ENCODE assay signal across 9 cellular contexts in the genomic region with DNA sequence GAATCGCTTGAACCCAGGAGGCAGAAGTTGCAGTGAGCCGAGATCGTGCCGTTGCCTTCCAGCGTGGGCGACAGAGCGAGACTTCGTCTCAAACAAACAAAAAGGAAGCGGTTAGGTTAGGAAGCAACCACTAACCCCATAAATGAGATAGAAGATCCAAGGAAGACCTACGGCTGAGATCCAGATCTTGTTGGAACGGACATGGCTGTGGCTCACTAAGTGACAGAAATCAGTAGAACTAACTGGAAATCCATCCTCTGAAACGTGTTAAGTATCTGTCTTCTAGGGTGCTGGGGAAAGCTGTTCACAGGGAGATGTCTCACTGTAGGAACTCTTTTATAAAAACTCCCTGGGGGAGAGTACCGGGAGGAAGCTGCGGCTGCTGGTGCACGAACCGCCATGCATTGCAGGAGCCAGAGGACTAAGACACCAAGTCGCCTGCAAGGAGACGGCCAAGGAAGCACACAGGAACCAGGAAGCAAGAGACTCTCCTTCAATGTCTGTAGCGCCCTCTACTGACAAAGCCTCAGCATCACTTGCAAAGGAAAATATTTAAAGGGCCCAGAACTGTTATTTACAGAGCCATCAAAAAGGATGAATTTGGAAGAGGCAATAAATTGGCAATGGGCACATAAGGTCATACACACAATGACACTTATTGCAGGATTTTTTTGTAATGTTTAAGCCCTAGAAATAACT. TPM values are rescaled to one million over a fixed set of nuclear protein-coding genes. Genes with fewer than 3 reads are reported as not detected.
DNase-seq lines count a peak whose midpoint lies in the region; ATAC-seq and TF ChIP-seq lines count a peak whose summit lies in the region.
"Had no signal": no experiment of that assay in that cellular context is flagged by ENCODE, and none has a peak within 500 bp of the region (broad histone marks: within the 10 kb centered on the region; RNA-seq: fewer than 3 reads in every experiment).

No MANE protein-coding gene starts in this region.

- no peaks in the 10 kb centered on the region for H3K9me3 ChIP-seq in SK-N-MC (ENCODE audit: low read depth, low read length)

- CTCF ChIA-PET in AG04449 (lab: Yijun Ruan, JAX): interaction anchor here (0.8 to 1.6 kb wide), 5 partner anchors 15 to 111 kb away, joined by 3 to 4 read pairs (median 3); no protein-coding TSS in a partner anchor

- POLR2A ChIA-PET in AG04449 (lab: Yijun Ruan, JAX): no interaction called here

- no peak overlapping the region for H3K27ac ChIP-seq in SK-N-MC
- H3K27ac ChIP-seq: skin epidermis had no signal

- no peak for DNase-seq in AG04449 (ENCODE audit: low read depth, low spot score)
- DNase-seq in GM10266 (ENCODE audit: extremely low spot score): peak; percentile 54
- peak; percentile 20 for DNase-seq in HS-27A (ENCODE audit: low read depth)
- DNase-seq in SK-N-MC (ENCODE audit: low read depth, low spot score): peak; percentile 56
- DNase-seq in dermis microvascular lymphatic vessel endothelial cell (ENCODE audit: low read depth in 2 of 2): peak; percentile 4 to 70
- DNase-seq in medulla oblongata (ENCODE audit: extremely low spot score): peak; percentile 13
- DNase-seq in C1 segment of cervical spinal cord (lab: John Stamatoyannopoulos, UW): no peak

- ATAC-seq in GM21825 (IDR thresholded peaks at IDR 0.05; ENCODE audit: unreplicated experiment): no peak

- H3K4me3 ChIP-seq in AG04449 (ENCODE audit: low read depth, low read length) (no peak overlapping the region), SK-N-MC (no peak overlapping the region)
- H3K4me3 ChIP-seq: skin epidermis had no signal

- TF ChIP-seq CTCF in AG04449 (IDR thresholded peaks at IDR 0.05; ENCODE audit: insufficient read depth, low read length, missing control alignments) (peak; percentile 62), GM10266 (IDR thresholded peaks at IDR 0.05; ENCODE audit: control insufficient read depth, insufficient read depth, low read depth, missing control alignments) (peak; percentile 68)

- no peaks in the 10 kb centered on the region for H3K36me3 ChIP-seq in SK-N-MC (ENCODE audit: insufficient read depth, low read length)

- no peak overlapping the region for H3K9ac ChIP-seq in SK-N-MC (ENCODE audit: insufficient read length)

RNA-seq across cellular contexts. Expression of gene SPTY2D1, which starts 16.9 kb away (rescaled TPM):
- 8.3 and 9.7 TPM in 2 replicates for total RNA-seq in dermis microvascular lymphatic vessel endothelial cell

RNA-seq across cellular contexts. Expression of gene TMEM86A, which starts 47.6 kb away (rescaled TPM):
- total RNA-seq in dermis microvascular lymphatic vessel endothelial cell: 1.9 and 6.8 TPM in 2 replicates

RNA-seq across cellular contexts. Expression of gene MISFA, which starts 51.4 kb away (rescaled TPM):
- total RNA-seq in dermis microvascular lymphatic vessel endothelial cell: 0.13 and 1.0 TPM in 2 replicates

Comparison
In these comparisons a context has a peak if more than half of its experiments do, and no peak if none do; other contexts are left out.
1. DNase-seq: peak in GM10266 (single experiment), HS-27A (single experiment), SK-N-MC (single experiment), dermis microvascular lymphatic vessel endothelial cell (2 of 2) and medulla oblongata (single experiment); none in AG04449 (single experiment) and C1 segment of cervical spinal cord (0 of 14).